ENCODE assay signal across 22 cellular contexts in genomic region chr2:101479328-101479727, GRCh38. TPM values are rescaled to one million over a fixed set of nuclear protein-coding genes. Genes with fewer than 3 reads are reported as not detected.
DNase-seq lines count a peak whose midpoint lies in the region; ATAC-seq and TF ChIP-seq lines count a peak whose summit lies in the region.
"Had no signal": no experiment of that assay in that cellular context is flagged by ENCODE, and none has a peak within 500 bp of the region (broad histone marks: within the 10 kb centered on the region; RNA-seq: fewer than 3 reads in every experiment).

No MANE protein-coding gene starts in this region.

- no peaks in the 10 kb centered on the region for H3K9me3 ChIP-seq in KOPT-K1 (ENCODE audit: insufficient read depth, low read length, poor library complexity, severe bottlenecking)
- no peaks in the 10 kb centered on the region for H3K9me3 ChIP-seq in SJCRH30 (replicated peaks)
- H3K9me3 ChIP-seq: gastrocnemius medialis, upper lobe of right lung had no signal

- H3K9me3 Mint-ChIP-seq in Calu3 (ENCODE audit: low read depth, unreplicated experiment): no peaks in the 10 kb centered on the region
- H3K9me3 Mint-ChIP-seq: naive thymus-derived CD4-positive, alpha-beta T cell; stimulated activated naive CD8-positive, alpha-beta T cell treated with anti-CD3 and anti-CD28 coated beads, Interleukin-15, Interleukin-2, amounts not matched to agents 100 ng/mL and 50 ng/mL, for 24 hours had no signal

- ATAC-seq in stimulated activated naive CD8-positive, alpha-beta T cell treated with anti-CD3 and anti-CD28 coated beads, Interleukin-15, Interleukin-2, amounts not matched to agents 100 U/mL and 50 U/mL, for 24 hours: no peak
- ATAC-seq: gastrocnemius medialis; naive thymus-derived CD4-positive, alpha-beta T cell; upper lobe of right lung had no signal

- H3K27me3 Mint-ChIP-seq in Calu3 (ENCODE audit: unreplicated experiment): no peaks in the 10 kb centered on the region

- no peak overlapping the region for H3K4me3 Mint-ChIP-seq in Calu3 (ENCODE audit: low read depth, unreplicated experiment)
- H3K4me3 Mint-ChIP-seq: naive thymus-derived CD4-positive, alpha-beta T cell; stimulated activated naive CD8-positive, alpha-beta T cell treated with anti-CD3 and anti-CD28 coated beads, Interleukin-15, Interleukin-2, amounts not matched to agents 100 ng/mL and 50 ng/mL, for 24 hours had no signal

- BruUV-seq in Calu3 (replicated peaks; lab: Mats Ljungman, UMichigan): no TSS peak

- no peak for TF ChIP-seq CTCF in Calu3 (IDR thresholded peaks at IDR 0.05; ENCODE audit: unreplicated experiment)

- CTCF ChIA-PET in Calu3 (lab: Charles Lee): no interaction called here

- H3K4me1 ChIP-seq in SJCRH30: peaks cover 24% of the 10 kb centered on the region
- H3K4me1 ChIP-seq: gastrocnemius medialis, upper lobe of right lung had no signal

- no peak overlapping the region for H3K27ac Mint-ChIP-seq in Calu3 (ENCODE audit: unreplicated experiment)
- H3K27ac Mint-ChIP-seq: stimulated activated naive CD8-positive, alpha-beta T cell treated with anti-CD3 and anti-CD28 coated beads, Interleukin-15, Interleukin-2, amounts not matched to agents 100 ng/mL and 50 ng/mL, for 24 hours had no signal

- H3K36me3 Mint-ChIP-seq in Calu3 (ENCODE audit: insufficient read depth, unreplicated experiment): no peaks in the 10 kb centered on the region

- DNase-seq in NCI-H1105 treated with DMSO at 0.1 percent for 48 hours (lab: John Stamatoyannopoulos, UW) (peak; percentile 41), NCI-H1105 (lab: John Stamatoyannopoulos, UW) (no peak), SJCRH30 (peak; percentile 58 to 84), kidney tubule cell (ENCODE audit: low spot score) (peak; percentile 10), Calu3 (no peak)
- no peak for DNase-seq in stimulated activated naive CD8-positive, alpha-beta T cell treated with anti-CD3 and anti-CD28 coated beads, Interleukin-15, Interleukin-2, amounts not matched to agents 100 U/mL and 50 U/mL, for 24 hours
- no peak for DNase-seq in stimulated activated CD8-positive, alpha-beta memory T cell treated with anti-CD3 and anti-CD28 coated beads, Interleukin-4, amount 100 ng/mL, for 48 hours
- DNase-seq: 8988T; activated CD4-positive, alpha-beta T cell treated with anti-CD3 and anti-CD28 coated beads for 4 hours; activated gamma-delta T cell; anterior cingulate cortex; gastrocnemius medialis; naive thymus-derived CD4-positive, alpha-beta T cell; NCI-H2227 treated with DMSO at 0.1 percent for 48 hours; OCI-M1; upper lobe of right lung had no signal

- H3K36me3 ChIP-seq in KOPT-K1 (ENCODE audit: insufficient read depth, low read length) (no peaks in the 10 kb centered on the region), SJCRH30 (no peaks in the 10 kb centered on the region)
- H3K36me3 ChIP-seq: gastrocnemius medialis, upper lobe of right lung had no signal

- H3K4me3 ChIP-seq in SJCRH30: peak overlapping the region; percentile 45
- H3K4me3 ChIP-seq: coronary artery, gastrocnemius medialis, upper lobe of right lung had no signal

- intact Hi-C loops in Calu3 (cut with micrococcal nuclease; ENCODE audit: unreplicated experiment): no loop called here

- no peaks in the 10 kb centered on the region for H3K4me1 Mint-ChIP-seq in Calu3 (ENCODE audit: low read depth, unreplicated experiment)

- no peaks in the 10 kb centered on the region for H3K27me3 ChIP-seq in SJCRH30

- peak overlapping the region; percentile 48 for H3K27ac ChIP-seq in KOPT-K1 (ENCODE audit: low read depth, low read length, poor library complexity, severe bottlenecking)
- peak overlapping the region; percentile 73 for H3K27ac ChIP-seq in SJCRH30
- H3K27ac ChIP-seq: coronary artery, gastrocnemius medialis, upper lobe of right lung had no signal

RNA-seq across cellular contexts. Expression of gene RFX8, which starts 4.4 kb away (rescaled TPM):
- total RNA-seq in SJCRH30 (2014; rRNA removed; shearing (Covaris generic)): 0.06 and 0.43 TPM in 2 replicates
- not detected in 2 replicates for total RNA-seq in Calu3 (2022)
- total RNA-seq: lung microvascular endothelial cell, MCF 10A, SK-MEL-5, upper lobe of right lung had no signal

Comparison
In these comparisons a context has a peak if more than half of its experiments do, and no peak if none do; other contexts are left out.
1. DNase-seq: peak in NCI-H1105 treated with DMSO at 0.1 percent for 48 hours (single experiment), SJCRH30 (2 of 2) and kidney tubule cell (single experiment); none in NCI-H1105 (single experiment), stimulated activated naive CD8-positive, alpha-beta T cell treated with anti-CD3 and anti-CD28 coated beads, Interleukin-15, Interleukin-2, amounts not matched to agents 100 U/mL and 50 U/mL, for 24 hours (single experiment), stimulated activated CD8-positive, alpha-beta memory T cell treated with anti-CD3 and anti-CD28 coated beads, Interleukin-4, amount 100 ng/mL, for 48 hours (single experiment) and Calu3 (single experiment).